28 cellular contexts compared by ENCODE assay signal in the genomic region with DNA sequence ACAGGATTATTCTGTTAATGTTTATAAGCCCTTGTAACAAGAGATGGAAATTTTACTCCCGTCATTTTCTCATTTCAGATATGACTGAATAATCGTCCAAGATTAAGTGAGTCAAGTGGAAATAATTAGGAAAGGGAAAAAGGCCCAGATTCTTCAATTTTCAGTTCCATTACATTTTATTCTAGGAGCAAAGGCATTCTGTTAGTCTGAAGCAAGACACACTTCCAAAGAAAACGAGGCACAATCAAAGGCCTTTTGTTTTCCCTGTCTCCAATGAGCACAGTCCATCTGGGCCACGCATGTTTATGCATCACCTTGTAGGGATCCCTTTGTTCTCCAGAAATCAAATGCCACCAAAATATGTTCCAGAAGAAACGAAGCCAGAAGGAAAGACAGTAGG.
DNase-seq lines count a peak whose midpoint lies in the region; ATAC-seq, FAIRE-seq and TF ChIP-seq lines count a peak whose summit lies in the region.
"Had no signal": no experiment of that assay in that cellular context is flagged by ENCODE, and none has a peak within 500 bp of the region (broad histone marks: within the 10 kb centered on the region; RNA-seq: fewer than 3 reads in every experiment).

No MANE protein-coding gene starts in this region.

- WGBS in heart left ventricle, 4 donors, result 69 to 80% (median 75%) methylated on average over 5 of the region's 5 CpGs
- 34 to 49% methylated on average over 5 of the region's 5 CpGs for WGBS in pancreas, 2 donors

- H3K4me3 ChIP-seq in adipocyte (ENCODE audit: low read length) (peak overlapping the region; percentile 17), heart left ventricle (no peak overlapping the region), pancreas (no peak overlapping the region), BE2C (ENCODE audit: low read depth, low read length) (no peak overlapping the region)
- H3K4me3 ChIP-seq: adrenal gland, breast epithelium had no signal

- peak overlapping the region; percentile 8 for H3K27ac Mint-ChIP-seq in neural crest cell (ENCODE audit: unreplicated experiment)
- H3K27ac Mint-ChIP-seq: mesothelial cell of epicardium; naive thymus-derived CD8-positive, alpha-beta T cell; type B pancreatic cell had no signal

- H3K4me1 ChIP-seq in adipocyte (ENCODE audit: control insufficient read depth, insufficient read depth, low read length) (peaks cover 60% of the 10 kb centered on the region), heart left ventricle (peaks cover 0 to 10% (median 0%) of the 10 kb centered on the region in 12 donors), pancreas (no peaks in the 10 kb centered on the region), BE2C (no peaks in the 10 kb centered on the region)
- H3K4me1 ChIP-seq: adrenal gland, breast epithelium had no signal

- no peaks in the 10 kb centered on the region for H3K36me3 Mint-ChIP-seq in neural crest cell (ENCODE audit: low read depth)
- H3K36me3 Mint-ChIP-seq: mesothelial cell of epicardium had no signal

- no peaks in the 10 kb centered on the region for H3K36me3 ChIP-seq in adipocyte (ENCODE audit: control insufficient read depth, insufficient read depth, low read length, severe bottlenecking)
- no peaks in the 10 kb centered on the region for H3K36me3 ChIP-seq in heart left ventricle
- H3K36me3 ChIP-seq in pancreas, result no peaks in the 10 kb centered on the region
- H3K36me3 ChIP-seq in BE2C, result no peaks in the 10 kb centered on the region
- H3K36me3 ChIP-seq: adrenal gland, breast epithelium had no signal

- ATAC-seq in heart left ventricle (peak in 3 of 4 donors; percentile 58 to 65 (median 60)), pancreas (no peak)
- ATAC-seq: activated T-cell treated with anti-CD3 and anti-CD28 coated beads, Interleukin-2, amount 50 U/mL, for 4 hours; foreskin keratinocyte; left lobe of liver; naive thymus-derived CD8-positive, alpha-beta T cell had no signal

- H3K27ac ChIP-seq in heart left ventricle (peak overlapping the region in 6 of 12 donors; percentile 35 to 63 (median 48)), pancreas (no peak overlapping the region)
- H3K27ac ChIP-seq: adrenal gland, C4-2B, epithelial cell of prostate, foreskin keratinocyte had no signal

- H3K9me3 ChIP-seq in adipocyte (ENCODE audit: control insufficient read depth, low read length) (no peaks in the 10 kb centered on the region), heart left ventricle (no peaks in the 10 kb centered on the region), pancreas (no peaks in the 10 kb centered on the region), BE2C (no peaks in the 10 kb centered on the region)
- H3K9me3 ChIP-seq: adrenal gland, breast epithelium had no signal

- H3K27me3 ChIP-seq in adipocyte (replicated peaks; ENCODE audit: control insufficient read depth, insufficient read depth, low read length), result no peaks in the 10 kb centered on the region
- H3K27me3 ChIP-seq in heart left ventricle, result no peaks in the 10 kb centered on the region
- H3K27me3 ChIP-seq in pancreas, result no peaks in the 10 kb centered on the region
- H3K27me3 ChIP-seq in BE2C, result no peaks in the 10 kb centered on the region; the same call in 1 of the 2 replicates
- H3K27me3 ChIP-seq: adrenal gland, breast epithelium, foreskin keratinocyte had no signal

- TF ChIP-seq POLR2A in heart left ventricle (IDR thresholded peaks at IDR 0.05) (no peak), GM12892 (IDR thresholded peaks at IDR 0.05; ENCODE audit: low read depth, low read length) (no peak)

- peak overlapping the region; percentile 28 for H3K9ac ChIP-seq in adipocyte (ENCODE audit: low read length)

- DNase-seq in COLO829 (ENCODE audit: low spot score) (peak; percentile 11), adipocyte (ENCODE audit: low read depth) (no peak), heart left ventricle (peak in 1 of 5 donors; percentile 11), neural crest cell (ENCODE audit: low read depth, low spot score) (no peak), pancreas (no peak), GM12892 (ENCODE audit: insufficient read length) (no peak), NCI-H446 (lab: John Stamatoyannopoulos, UW) (no peak), BE2C (no peak)
- DNase-seq: ACHN; activated CD4-positive, alpha-beta T cell treated with anti-CD3 and anti-CD28 coated beads for 48 hours; activated T-cell treated with anti-CD3 and anti-CD28 coated beads, Interleukin-2, amount 50 U/mL, for 4 hours; adrenal gland; Calu3; effector CD4-positive, alpha-beta T cell; foreskin keratinocyte; Kasumi-1; naive thymus-derived CD8-positive, alpha-beta T cell; NCI-H1694; NCI-H524 treated with DMSO at 0.1 percent for 48 hours; retina; stimulated activated CD4-positive, alpha-beta T cell treated with anti-CD3 and anti-CD28 coated beads, Interleukin-2, amount 100 ng/mL, for 48 hours had no signal

- H3K9me3 Mint-ChIP-seq in neural crest cell, result peaks cover under 1% of the 10 kb centered on the region
- H3K9me3 Mint-ChIP-seq: activated T-cell treated with anti-CD3 and anti-CD28 coated beads, Interleukin-2, amount 50 U/mL, for 4 hours; mesothelial cell of epicardium; naive thymus-derived CD8-positive, alpha-beta T cell; type B pancreatic cell had no signal

- H3K27me3 Mint-ChIP-seq in neural crest cell (ENCODE audit: low read depth), result no peaks in the 10 kb centered on the region
- H3K27me3 Mint-ChIP-seq: type B pancreatic cell had no signal

- peaks cover 25% of the 10 kb centered on the region for H3K4me1 Mint-ChIP-seq in neural crest cell

- no peak for TF ChIP-seq CTCF in heart left ventricle (IDR thresholded peaks at IDR 0.05)
- TF ChIP-seq CTCF in neural crest cell (conservative IDR thresholded peaks at IDR 0.05), result no peak
- TF ChIP-seq CTCF in pancreas (IDR thresholded peaks at IDR 0.05), result no peak
- TF ChIP-seq CTCF in BE2C (IDR thresholded peaks at IDR 0.05; ENCODE audit: low read depth, low read length), result no peak

- no peak overlapping the region for H3K4me3 Mint-ChIP-seq in neural crest cell
- H3K4me3 Mint-ChIP-seq: activated T-cell treated with anti-CD3 and anti-CD28 coated beads, Interleukin-2, amount 50 U/mL, for 4 hours; mesothelial cell of epicardium; naive thymus-derived CD8-positive, alpha-beta T cell; type B pancreatic cell had no signal

- no peak for FAIRE-seq in pancreas (lab: Jason Lieb, UNC)
- FAIRE-seq in GM12892 (lab: Jason Lieb, UNC), result no peak
- FAIRE-seq: colon had no signal

- intact Hi-C loops in heart left ventricle (cut with DNase I) (loop anchor here in 1 of 10 donors (10.0 kb wide), 1 partner anchor 386 kb away; no protein-coding TSS in a partner anchor), pancreas (cut with DNase I) (no loop called here)

Comparison
In these comparisons a context has a peak if more than half of its experiments do, and no peak if none do; other contexts are left out.
1. ATAC-seq: peak in heart left ventricle (3 of 4); none in pancreas (0 of 4).